In the genomic region with DNA sequence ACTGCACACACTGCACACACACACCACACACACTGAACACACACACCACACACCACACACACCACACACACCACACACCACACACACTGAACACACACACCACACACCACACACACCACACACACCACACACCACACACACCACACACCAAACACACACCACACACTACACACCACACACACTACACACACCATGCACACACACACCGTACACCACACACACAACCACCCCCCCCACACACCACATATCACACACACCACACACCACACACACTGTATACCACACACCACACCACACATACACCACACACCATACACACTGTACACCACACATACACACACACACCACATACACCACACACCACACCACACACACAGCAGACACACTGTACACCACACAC, we compare ENCODE assay signal across 1 cellular context.
TF ChIP-seq lines count a peak whose summit lies in the region.

No MANE protein-coding gene starts in this region.

TF ChIP-seq in GM12891, 5 proteins besides CTCF, POLR2A, EP300 and RAD21:
- TF ChIP-seq SPI1 (IDR thresholded peaks at IDR 0.05; ENCODE audit: low read depth, low read length) (no peak), POLR2AphosphoS5 (IDR thresholded peaks at IDR 0.05; ENCODE audit: low read depth, low read length) (no peak), TAF1 (IDR thresholded peaks at IDR 0.05; ENCODE audit: low read depth, low read length) (no peak), PAX5 (IDR thresholded peaks at IDR 0.05; ENCODE audit: insufficient read depth, low read length, severe bottlenecking) (no peak), POU2F2 (IDR thresholded peaks at IDR 0.05; ENCODE audit: low read depth, low read length) (no peak)
TF ChIP-seq in GM12891: peak in this region for 0.
